Comparison of ENCODE assay signal across 23 cellular contexts in the genomic region with DNA sequence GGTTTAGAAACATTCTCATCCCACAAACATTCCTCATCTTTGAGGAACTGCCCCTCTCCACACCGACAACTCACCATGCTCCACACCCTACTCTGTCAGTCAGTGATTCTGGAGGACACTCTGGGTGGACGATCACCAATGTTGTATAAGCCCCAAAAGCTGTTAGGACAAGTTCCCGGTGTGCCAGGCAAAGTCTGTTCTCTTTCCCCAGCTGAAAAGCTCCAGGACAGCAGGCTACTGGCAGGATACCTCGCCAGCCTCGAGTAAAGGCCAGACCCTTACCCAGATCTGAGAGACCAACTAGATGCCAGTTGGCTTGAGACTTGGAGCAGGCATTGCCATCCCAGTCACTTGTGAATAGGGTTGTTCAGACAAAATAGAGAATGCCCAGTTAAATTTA. TPM values are rescaled to one million over a fixed set of nuclear protein-coding genes. Genes with fewer than 3 reads are reported as not detected.
"Had no signal": no experiment of that assay in that cellular context is flagged by ENCODE, and none has a peak within 500 bp of the region (broad histone marks: within the 10 kb centered on the region; RNA-seq: fewer than 3 reads in every experiment).

No MANE protein-coding gene starts in this region.

- H3K27ac Mint-ChIP-seq: activated CD4-positive, alpha-beta memory T cell treated with anti-CD3 and anti-CD28 coated beads for 36 hours; activated CD4-positive, alpha-beta T cell treated with anti-CD3 and anti-CD28 coated beads, Interleukin-2, amount 10 ng/mL, durations not matched to agents 7 days and 5 days; activated naive CD4-positive, alpha-beta T cell treated with anti-CD3 and anti-CD28 coated beads, Interleukin-2, amount 50 U/mL, for 72 hours; T-cell had no signal

- H3K36me3 Mint-ChIP-seq: T-cell had no signal

- H3K4me1 Mint-ChIP-seq: activated CD4-positive, alpha-beta T cell treated with anti-CD3 and anti-CD28 coated beads, Interleukin-2, amount 10 ng/mL, durations not matched to agents 7 days and 5 days had no signal

- H3K27ac ChIP-seq: SK-N-MC, VCaP had no signal

- DNase-seq: activated CD4-positive, alpha-beta memory T cell treated with anti-CD3 and anti-CD28 coated beads for 36 hours; activated CD4-positive, alpha-beta T cell treated with anti-CD3 and anti-CD28 coated beads, Interleukin-2, amount 10 ng/mL, durations not matched to agents 7 days and 5 days; activated CD4-positive, CD25-positive, alpha-beta regulatory T cell; activated CD8-positive, alpha-beta memory T cell treated with anti-CD3 and anti-CD28 coated beads for 24 hours; activated effector memory CD4-positive, alpha-beta T cell treated with anti-CD3 and anti-CD28 coated beads, Interleukin-2, amount 50 U/mL, for 16 hours; activated naive CD4-positive, alpha-beta T cell treated with Interleukin-2 at 50 U/mL for 16 hours; activated T-cell treated with anti-CD3 and anti-CD28 coated beads, Interleukin-2, amount 50 U/mL, for 4 hours; MG63; MV-4-11; NCI-H1092 treated with DMSO at 0.1 percent for 48 hours; NCI-H1436; NCI-H1694 treated with DMSO at 0.1 percent for 48 hours; NCI-H510A treated with DMSO at 0.1 percent for 48 hours; NCI-H69; NK-92 treated with Interleukin-12 subunit alpha and Interleukin-12 subunit beta, amount 100 ng/mL, for 24 hours; OCI-M1; RPMI8226; T-cell; T-helper 2 cell had no signal

- ATAC-seq: activated naive CD4-positive, alpha-beta T cell treated with anti-CD3 and anti-CD28 coated beads, Interleukin-2, amount 50 U/mL, for 72 hours; activated T-cell treated with anti-CD3 and anti-CD28 coated beads, Interleukin-2, amount 50 U/mL, for 4 hours; Right ventricle myocardium inferior; T-cell had no signal

- H3K36me3 ChIP-seq: MG63 had no signal

- H3K4me3 Mint-ChIP-seq: activated CD4-positive, alpha-beta memory T cell treated with anti-CD3 and anti-CD28 coated beads for 36 hours; activated CD4-positive, alpha-beta T cell treated with anti-CD3 and anti-CD28 coated beads, Interleukin-2, amount 10 ng/mL, durations not matched to agents 7 days and 5 days; activated T-cell treated with anti-CD3 and anti-CD28 coated beads, Interleukin-2, amount 50 U/mL, for 4 hours; T-cell had no signal

- H3K4me3 ChIP-seq: MG63, SK-N-MC had no signal

- H3K27me3 ChIP-seq: MG63 had no signal

RNA-seq across cellular contexts. Expression of a gene that starts 12.0 kb away (rescaled TPM):
- total RNA-seq: activated CD4-positive, alpha-beta memory T cell treated with anti-CD3 and anti-CD28 coated beads for 36 hours; activated CD4-positive, alpha-beta T cell treated with anti-CD3 and anti-CD28 coated beads, Interleukin-2, amount 10 ng/mL, durations not matched to agents 7 days and 5 days; activated naive CD4-positive, alpha-beta T cell treated with anti-CD3 and anti-CD28 coated beads, Interleukin-2, amount 50 U/mL, for 72 hours; activated T-cell treated with anti-CD3 and anti-CD28 coated beads, Interleukin-2, amount 50 U/mL, for 4 hours; T-cell had no signal

RNA-seq across cellular contexts. Expression of a gene that starts 15.2 kb away (rescaled TPM):
- total RNA-seq: activated CD4-positive, alpha-beta memory T cell treated with anti-CD3 and anti-CD28 coated beads for 36 hours; activated CD4-positive, alpha-beta T cell treated with anti-CD3 and anti-CD28 coated beads, Interleukin-2, amount 10 ng/mL, durations not matched to agents 7 days and 5 days; activated naive CD4-positive, alpha-beta T cell treated with anti-CD3 and anti-CD28 coated beads, Interleukin-2, amount 50 U/mL, for 72 hours; activated T-cell treated with anti-CD3 and anti-CD28 coated beads, Interleukin-2, amount 50 U/mL, for 4 hours; T-cell had no signal

RNA-seq across cellular contexts. Expression of a gene that starts 34.6 kb away (rescaled TPM):
- total RNA-seq: activated CD4-positive, alpha-beta memory T cell treated with anti-CD3 and anti-CD28 coated beads for 36 hours; activated CD4-positive, alpha-beta T cell treated with anti-CD3 and anti-CD28 coated beads, Interleukin-2, amount 10 ng/mL, durations not matched to agents 7 days and 5 days; activated naive CD4-positive, alpha-beta T cell treated with anti-CD3 and anti-CD28 coated beads, Interleukin-2, amount 50 U/mL, for 72 hours; activated T-cell treated with anti-CD3 and anti-CD28 coated beads, Interleukin-2, amount 50 U/mL, for 4 hours; Right ventricle myocardium inferior; T-cell had no signal

RNA-seq across cellular contexts. Expression of a gene that starts 44.7 kb away (rescaled TPM):
- total RNA-seq: activated CD4-positive, alpha-beta memory T cell treated with anti-CD3 and anti-CD28 coated beads for 36 hours; activated CD4-positive, alpha-beta T cell treated with anti-CD3 and anti-CD28 coated beads, Interleukin-2, amount 10 ng/mL, durations not matched to agents 7 days and 5 days; activated naive CD4-positive, alpha-beta T cell treated with anti-CD3 and anti-CD28 coated beads, Interleukin-2, amount 50 U/mL, for 72 hours; activated T-cell treated with anti-CD3 and anti-CD28 coated beads, Interleukin-2, amount 50 U/mL, for 4 hours; Right ventricle myocardium inferior; T-cell had no signal

RNA-seq across cellular contexts. Expression of a gene that starts 56.3 kb away (rescaled TPM):
- total RNA-seq: activated CD4-positive, alpha-beta memory T cell treated with anti-CD3 and anti-CD28 coated beads for 36 hours; activated CD4-positive, alpha-beta T cell treated with anti-CD3 and anti-CD28 coated beads, Interleukin-2, amount 10 ng/mL, durations not matched to agents 7 days and 5 days; activated naive CD4-positive, alpha-beta T cell treated with anti-CD3 and anti-CD28 coated beads, Interleukin-2, amount 50 U/mL, for 72 hours; activated T-cell treated with anti-CD3 and anti-CD28 coated beads, Interleukin-2, amount 50 U/mL, for 4 hours; Right ventricle myocardium inferior; T-cell had no signal
